In genomic region chr1:246122071-246122470, GRCh38 we compare ENCODE assay signal across 33 cellular contexts.
"Had no signal": no experiment of that assay in that cellular context is flagged by ENCODE, and none has a peak within 500 bp of the region (broad histone marks: within the 10 kb centered on the region; RNA-seq: fewer than 3 reads in every experiment).

No MANE protein-coding gene starts in this region.

- H3K27me3 Mint-ChIP-seq: naive B cell; naive thymus-derived CD8-positive, alpha-beta T cell; natural killer cell treated with Interleukin-12 subunit alpha and Interleukin-12 subunit beta and Interleukin-15 and Interleukin-18, amount 100 ng/mL, for 72 hours; progenitor cell of endocrine pancreas; stimulated activated memory B cell treated with anti-CD40 and anti-IgM and Interleukin-4, amounts not matched to agents 10 μg/mL and 1 μg/mL and 100 μg/mL, for 72 hours; stimulated activated naive CD8-positive, alpha-beta T cell treated with anti-CD3 and anti-CD28 coated beads, Interleukin-15, amount 100 ng/mL, for 72 hours had no signal

- H3K4me3 ChIP-seq: ovary, psoas muscle, skin epidermis, smooth muscle cell, spleen, suprapubic skin, testis, tibial artery, transverse colon, upper lobe of left lung, vagina had no signal

- H3K4me1 ChIP-seq: parathyroid adenoma, psoas muscle, testis, tibial artery, transverse colon, vagina had no signal

- FAIRE-seq: urothelium cell line had no signal

- ATAC-seq: naive thymus-derived CD8-positive, alpha-beta T cell; natural killer cell treated with Interleukin-12 subunit alpha and Interleukin-12 subunit beta and Interleukin-15 and Interleukin-18, amount 100 ng/mL, for 72 hours; psoas muscle; right cardiac atrium; sciatic nerve; stimulated activated memory B cell treated with anti-CD40 and anti-IgM and Interleukin-4, amounts not matched to agents 10 μg/mL and 1 μg/mL and 100 μg/mL, for 72 hours; stimulated activated naive CD8-positive, alpha-beta T cell treated with anti-CD3 and anti-CD28 coated beads, Interleukin-15, amount 100 ng/mL, for 72 hours; stimulated activated naive CD8-positive, alpha-beta T cell treated with anti-CD3 and anti-CD28 coated beads, Interleukin-15, Interleukin-2, amounts not matched to agents 100 U/mL and 50 U/mL, for 24 hours had no signal

- H3K4me2 ChIP-seq: smooth muscle cell had no signal

- H3K27ac Mint-ChIP-seq: natural killer cell treated with Interleukin-12 subunit alpha and Interleukin-12 subunit beta and Interleukin-15 and Interleukin-18, amount 100 ng/mL, for 72 hours; nephron progenitor cell; progenitor cell of endocrine pancreas; stimulated activated memory B cell treated with anti-CD40 and anti-IgM and Interleukin-4, amounts not matched to agents 10 μg/mL and 1 μg/mL and 100 μg/mL, for 72 hours; stimulated activated naive CD8-positive, alpha-beta T cell treated with anti-CD3 and anti-CD28 coated beads, Interleukin-15, amount 100 ng/mL, for 72 hours had no signal

- H3K79me2 ChIP-seq: parathyroid adenoma had no signal

- H3K36me3 Mint-ChIP-seq: natural killer cell treated with Interleukin-12 subunit alpha and Interleukin-12 subunit beta and Interleukin-15 and Interleukin-18, amount 100 ng/mL, for 72 hours had no signal

- H3K27me3 ChIP-seq: ovary, spleen, suprapubic skin, testis, tibial artery, transverse colon, upper lobe of left lung, vagina had no signal

- H3K9me3 Mint-ChIP-seq: natural killer cell treated with Interleukin-12 subunit alpha and Interleukin-12 subunit beta and Interleukin-15 and Interleukin-18, amount 100 ng/mL, for 72 hours; nephron progenitor cell; neural crest cell; stimulated activated memory B cell treated with anti-CD40 and anti-IgM and Interleukin-4, amounts not matched to agents 10 μg/mL and 1 μg/mL and 100 μg/mL, for 72 hours; stimulated activated naive CD8-positive, alpha-beta T cell treated with anti-CD3 and anti-CD28 coated beads, Interleukin-15, amount 100 ng/mL, for 72 hours had no signal

- DNase-seq: naive B cell; naive thymus-derived CD8-positive, alpha-beta T cell; nephron progenitor cell; occipital lobe; ovary; posterior cingulate gyrus; psoas muscle; right cardiac atrium; spleen; stimulated activated CD4-positive, alpha-beta T cell treated with anti-CD3 and anti-CD28 coated beads, Interleukin-12 subunit alpha, Interleukin-12 subunit beta, amount 100 ng/mL, for 4 hours; stimulated activated CD4-positive, alpha-beta T cell treated with anti-CD3 and anti-CD28 coated beads, Interleukin-1b, Interleukin-23, amount 100 ng/mL, for 48 hours; stimulated activated CD4-positive, alpha-beta T cell treated with anti-CD3 and anti-CD28 coated beads, Interleukin-4, amount 100 ng/mL, for 1 hour; stimulated activated CD4-positive, alpha-beta T cell treated with anti-CD3 and anti-CD28 coated beads, Interleukin-4, amount 100 ng/mL, for 4 hours; stimulated activated CD8-positive, alpha-beta memory T cell treated with anti-CD3 and anti-CD28 coated beads, Interleukin-4, amount 100 ng/mL, for 48 hours; stimulated activated naive CD4-positive, alpha-beta T cell; stimulated activated naive CD8-positive, alpha-beta T cell treated with anti-CD3 and anti-CD28 coated beads, Interleukin-15, amount 100 ng/mL, for 72 hours; stimulated activated naive CD8-positive, alpha-beta T cell treated with anti-CD3 and anti-CD28 coated beads, Interleukin-15, Interleukin-2, amounts not matched to agents 100 U/mL and 50 U/mL, for 24 hours; substantia nigra; testis; tibial artery; transverse colon; upper lobe of left lung had no signal

- H3K36me3 ChIP-seq: ovary, spleen, suprapubic skin, tibial artery, transverse colon, upper lobe of left lung, vagina had no signal

- H3K27ac ChIP-seq: ovary, parathyroid adenoma, psoas muscle, skin epidermis, spleen, suprapubic skin, testis, tibial artery, transverse colon, upper lobe of left lung, vagina had no signal

- H3K9ac ChIP-seq: parathyroid adenoma had no signal

- H3K9me3 ChIP-seq: ovary, psoas muscle, spleen, suprapubic skin, testis, tibial artery, transverse colon, upper lobe of left lung, vagina had no signal

- H3K4me3 Mint-ChIP-seq: naive B cell; naive thymus-derived CD8-positive, alpha-beta T cell; natural killer cell treated with Interleukin-12 subunit alpha and Interleukin-12 subunit beta and Interleukin-15 and Interleukin-18, amount 100 ng/mL, for 72 hours; nephron progenitor cell; neural crest cell; stimulated activated memory B cell treated with anti-CD40 and anti-IgM and Interleukin-4, amounts not matched to agents 10 μg/mL and 1 μg/mL and 100 μg/mL, for 72 hours; stimulated activated naive CD8-positive, alpha-beta T cell treated with anti-CD3 and anti-CD28 coated beads, Interleukin-15, amount 100 ng/mL, for 72 hours had no signal

- H2AFZ ChIP-seq: parathyroid adenoma had no signal

- H3K4me1 Mint-ChIP-seq: neural crest cell had no signal
